In genomic region chr4:138749303-138749702, GRCh38 we compare ENCODE assay signal across 17 cellular contexts.
DNase-seq lines count a peak whose midpoint lies in the region; TF ChIP-seq lines count a peak whose summit lies in the region.
"Had no signal": no experiment of that assay in that cellular context is flagged by ENCODE, and none has a peak within 500 bp of the region (broad histone marks: within the 10 kb centered on the region; RNA-seq: fewer than 3 reads in every experiment).

No MANE protein-coding gene starts in this region.

- no peak overlapping the region for H3K4me3 ChIP-seq in fibroblast of villous mesenchyme (ENCODE audit: low read depth, low read length)
- H3K4me3 ChIP-seq in effector memory CD4-positive, alpha-beta T cell (ENCODE audit: insufficient read depth, low read depth, low read length, poor library complexity, severe bottlenecking), result no peak overlapping the region
- H3K4me3 ChIP-seq in SJCRH30, result no peak overlapping the region
- H3K4me3 ChIP-seq: adrenal gland, PC-9, tibial nerve had no signal

- peak; percentile 31 for DNase-seq in GM03348 (ENCODE audit: low spot score)
- DNase-seq in amniotic epithelial cell (ENCODE audit: low read depth), result peak; percentile 74
- peak; percentile 35 for DNase-seq in fibroblast of villous mesenchyme (ENCODE audit: low read depth)
- peak; percentile 49 for DNase-seq in non-pigmented ciliary epithelial cell (ENCODE audit: low read depth)
- DNase-seq in effector memory CD4-positive, alpha-beta T cell, result no peak
- DNase-seq in NCI-H1048 (lab: John Stamatoyannopoulos, UW), result no peak
- no peak for DNase-seq in SJCRH30
- no peak for DNase-seq in GM20000 (ENCODE audit: low spot score)
- DNase-seq: adrenal gland, DMS 273 treated with DMSO at 0.1 percent for 48 hours, erythroblast, naive B cell, NCI-H2107, NCI-H748 treated with DMSO at 0.1 percent for 48 hours, PC-9, WERI-Rb-1 had no signal

- TF ChIP-seq CTCF in fibroblast of villous mesenchyme (IDR thresholded peaks at IDR 0.05; ENCODE audit: insufficient read depth, low read depth, low read length) (no peak), GM20000 (IDR thresholded peaks at IDR 0.05; ENCODE audit: extremely low read depth, missing control alignments) (no peak)

- no peaks in the 10 kb centered on the region for H3K27me3 ChIP-seq in effector memory CD4-positive, alpha-beta T cell (replicated peaks; ENCODE audit: control insufficient read depth, insufficient read depth, low read length, poor library complexity, severe bottlenecking)
- H3K27me3 ChIP-seq in SJCRH30, result no peaks in the 10 kb centered on the region
- H3K27me3 ChIP-seq: adrenal gland, tibial nerve had no signal

- no peaks in the 10 kb centered on the region for H3K36me3 ChIP-seq in effector memory CD4-positive, alpha-beta T cell (ENCODE audit: control insufficient read depth, insufficient read depth, low read length)
- H3K36me3 ChIP-seq in SJCRH30, result no peaks in the 10 kb centered on the region
- H3K36me3 ChIP-seq: adrenal gland, tibial nerve, WERI-Rb-1 had no signal

- H3K9me3 ChIP-seq in effector memory CD4-positive, alpha-beta T cell (ENCODE audit: control insufficient read depth, low read length), result no peaks in the 10 kb centered on the region
- H3K9me3 ChIP-seq in SJCRH30 (replicated peaks), result no peaks in the 10 kb centered on the region
- H3K9me3 ChIP-seq: adrenal gland had no signal

- H3K4me1 ChIP-seq in effector memory CD4-positive, alpha-beta T cell (ENCODE audit: control insufficient read depth, insufficient read depth, low read length, poor library complexity, severe bottlenecking), result no peaks in the 10 kb centered on the region
- no peaks in the 10 kb centered on the region for H3K4me1 ChIP-seq in SJCRH30
- H3K4me1 ChIP-seq: adrenal gland, tibial nerve had no signal

- no peak overlapping the region for H3K27ac ChIP-seq in effector memory CD4-positive, alpha-beta T cell (ENCODE audit: insufficient read depth, low read length, poor library complexity, severe bottlenecking)
- no peak overlapping the region for H3K27ac ChIP-seq in SJCRH30
- H3K27ac ChIP-seq: adrenal gland, PC-9, tibial nerve, WERI-Rb-1 had no signal

Comparison
In these comparisons a context has a peak if more than half of its experiments do, and no peak if none do; other contexts are left out.
1. DNase-seq: peak in GM03348 (single experiment), amniotic epithelial cell (single experiment), fibroblast of villous mesenchyme (single experiment) and non-pigmented ciliary epithelial cell (single experiment); none in effector memory CD4-positive, alpha-beta T cell (0 of 3), NCI-H1048 (single experiment), SJCRH30 (0 of 2) and GM20000 (single experiment).